In the genomic region with DNA sequence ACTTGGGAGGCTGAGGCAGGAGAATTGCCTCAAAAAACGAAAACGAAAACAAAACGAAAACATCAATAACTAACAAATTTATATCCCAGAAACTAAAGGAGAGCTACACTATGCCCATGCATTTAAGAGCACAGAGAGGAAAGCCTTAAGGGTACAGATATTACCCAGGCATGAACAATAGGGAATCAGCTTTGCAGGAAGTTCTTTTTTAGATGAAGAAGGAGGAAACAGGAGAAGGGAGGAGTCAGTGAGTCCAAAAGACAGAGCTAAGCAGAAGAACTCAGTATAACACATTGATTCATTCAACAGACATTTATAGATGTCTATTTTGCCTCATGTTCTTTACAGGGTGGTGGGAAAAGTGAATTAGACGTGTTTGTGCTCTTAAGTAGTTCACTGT, we compare ENCODE assay signal across 17 cellular contexts.
"Had no signal": no experiment of that assay in that cellular context is flagged by ENCODE, and none has a peak within 500 bp of the region (broad histone marks: within the 10 kb centered on the region; RNA-seq: fewer than 3 reads in every experiment).

No MANE protein-coding gene starts in this region.

- DNase-seq: activated CD4-positive, alpha-beta T cell treated with anti-CD3 and anti-CD28 coated beads, Interleukin-2, amount 50 U/mL, for 1 hour; activated naive CD8-positive, alpha-beta T cell treated with anti-CD3 and anti-CD28 coated beads, Interleukin-2, amount 10 ng/mL, durations not matched to agents 7 days and 5 days; anterior cingulate cortex; brain microvascular endothelial cell; effector memory CD4-positive, alpha-beta T cell; islet precursor cell; mesendoderm; nucleus accumbens; posterior cingulate gyrus; retina; stimulated activated CD4-positive, alpha-beta T cell treated with anti-CD3 and anti-CD28 coated beads, Interleukin-4, amount 100 ng/mL, for 4 hours; stimulated activated CD8-positive, alpha-beta memory T cell treated with anti-CD3 and anti-CD28 coated beads, Interleukin-4, amount 100 ng/mL, for 48 hours; stimulated activated naive CD4-positive, alpha-beta T cell treated with Interleukin-2 at 50 U/mL for 16 hours had no signal

- H3K27ac ChIP-seq: brain microvascular endothelial cell, epithelial cell of prostate, hepatocyte had no signal

- H2AFZ ChIP-seq: hepatocyte had no signal

- H3K4me3 ChIP-seq: hepatocyte, skin epidermis had no signal

- H3K79me2 ChIP-seq: hepatocyte had no signal

- ATAC-seq: natural killer cell treated with Interleukin-12 subunit alpha and Interleukin-12 subunit beta and Interleukin-15 and Interleukin-18, amount 100 ng/mL, for 72 hours had no signal

- H3K27me3 ChIP-seq: brain microvascular endothelial cell, hepatocyte had no signal

- H3K4me2 ChIP-seq: hepatocyte had no signal
